ENCODE assay signal across 8 cellular contexts in the genomic region with DNA sequence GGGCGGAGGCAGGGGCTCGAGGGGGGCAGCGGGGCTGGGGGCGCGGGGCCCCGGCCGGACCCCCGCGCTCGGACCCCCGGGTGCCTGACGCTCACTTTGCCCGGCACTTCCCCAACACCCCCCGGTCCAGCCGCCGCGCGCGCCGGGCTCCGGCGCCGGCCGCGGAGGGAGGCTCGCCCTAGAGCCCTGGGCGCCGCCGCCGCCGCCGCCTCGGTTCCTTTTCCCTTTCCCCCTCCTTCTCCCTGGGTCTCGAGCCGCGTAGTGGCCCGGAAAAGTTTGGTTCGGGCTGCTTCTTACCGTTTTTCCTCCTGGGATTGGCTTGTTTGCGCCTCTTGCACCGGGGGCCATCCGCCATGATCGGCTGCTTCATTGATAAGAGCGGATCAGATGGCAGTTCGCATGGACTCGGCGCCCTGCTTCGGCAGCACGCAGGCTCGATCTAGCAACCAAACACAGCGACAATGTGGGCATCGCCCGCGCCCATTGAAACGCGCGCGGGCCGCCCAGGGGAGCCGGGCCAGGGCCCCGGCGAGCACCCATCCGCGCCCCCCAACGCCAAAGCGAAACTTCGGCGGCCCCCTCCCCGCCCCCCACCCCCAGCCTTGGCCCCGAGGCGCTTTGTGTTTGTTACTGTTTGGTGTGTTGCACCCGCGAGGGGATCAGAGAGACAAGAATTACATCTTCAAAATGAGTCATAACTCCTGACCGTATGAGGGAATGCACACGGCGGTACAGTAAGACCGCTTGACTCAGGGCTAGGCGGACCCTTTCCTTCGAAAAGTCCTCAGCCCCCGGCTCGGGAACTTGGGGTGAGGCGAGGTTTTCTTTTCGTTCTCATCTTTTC. TPM values are rescaled to one million over a fixed set of nuclear protein-coding genes. Genes with fewer than 3 reads are reported as not detected.
DNase-seq lines count a peak whose midpoint lies in the region; ATAC-seq and TF ChIP-seq lines count a peak whose summit lies in the region.

No MANE protein-coding gene starts in this region.

- DNase-seq in AG09319 (ENCODE audit: extremely low read depth, low read depth) (peak; percentile 86), NCI-H774 (lab: John Stamatoyannopoulos, UW) (peak; percentile 30), cardiac muscle cell (ENCODE audit: low read depth in 1 of 2, low spot score in 1 of 2) (peak; percentile 70 to 95), osteocyte (ENCODE audit: extremely low spot score, unreplicated experiment) (no peak)

- peak overlapping the region; percentile 90 for H3K27ac Mint-ChIP-seq in activated naive CD4-positive, alpha-beta T cell treated with anti-CD3 and anti-CD28 coated beads, Interleukin-2, amount 50 U/mL, for 24 hours
- H3K27ac Mint-ChIP-seq in osteocyte (ENCODE audit: unreplicated experiment): no peak overlapping the region

- H3K4me3 ChIP-seq in cardiac muscle cell (peak overlapping the region; percentile 99), parathyroid adenoma (ENCODE audit: low read depth, low read length) (peak overlapping the region; percentile 48)

- ATAC-seq in GM18520 (IDR thresholded peaks at IDR 0.05; ENCODE audit: unreplicated experiment): peak; percentile 37
- ATAC-seq in HG03025 (IDR thresholded peaks at IDR 0.05; ENCODE audit: low FRiP score, unreplicated experiment): peak; percentile 47

- H3K4me1 ChIP-seq in cardiac muscle cell (ENCODE audit: low read depth) (peaks cover 31% of the 10 kb centered on the region), parathyroid adenoma (no peaks in the 10 kb centered on the region)

- H3K27ac ChIP-seq in cardiac muscle cell (peak overlapping the region; percentile 86), parathyroid adenoma (peak overlapping the region; percentile 71)

- peak overlapping the region; percentile 66 for H3K4me2 ChIP-seq in parathyroid adenoma (ENCODE audit: low read length)

- H3K9me3 Mint-ChIP-seq in activated naive CD4-positive, alpha-beta T cell treated with anti-CD3 and anti-CD28 coated beads, Interleukin-2, amount 50 U/mL, for 24 hours: no peaks in the 10 kb centered on the region
- H3K9me3 Mint-ChIP-seq in osteocyte (ENCODE audit: unreplicated experiment): no peaks in the 10 kb centered on the region

- peak overlapping the region; percentile 62 for H2AFZ ChIP-seq in parathyroid adenoma

- no peak overlapping the region for H3K9ac ChIP-seq in parathyroid adenoma

- H3K9me3 ChIP-seq in cardiac muscle cell (ENCODE audit: low read depth): no peaks in the 10 kb centered on the region
- no peaks in the 10 kb centered on the region for H3K9me3 ChIP-seq in parathyroid adenoma (ENCODE audit: control insufficient read depth, low read length)

- no peaks in the 10 kb centered on the region for H3K79me2 ChIP-seq in parathyroid adenoma

- peaks cover 12% of the 10 kb centered on the region for H3K4me1 Mint-ChIP-seq in activated naive CD4-positive, alpha-beta T cell treated with anti-CD3 and anti-CD28 coated beads, Interleukin-2, amount 50 U/mL, for 24 hours
- H3K4me1 Mint-ChIP-seq in osteocyte (ENCODE audit: unreplicated experiment): peaks cover 47% of the 10 kb centered on the region

- H3K36me3 Mint-ChIP-seq in activated naive CD4-positive, alpha-beta T cell treated with anti-CD3 and anti-CD28 coated beads, Interleukin-2, amount 50 U/mL, for 24 hours: peaks cover 2% of the 10 kb centered on the region
- peaks cover 8% of the 10 kb centered on the region for H3K36me3 Mint-ChIP-seq in osteocyte (ENCODE audit: unreplicated experiment)

- TF ChIP-seq CTCF in AG09319 (IDR thresholded peaks at IDR 0.05; ENCODE audit: low read depth, low read length) (no peak), cardiac muscle cell (IDR thresholded peaks at IDR 0.05; ENCODE audit: low read depth, low read length) (no peak), parathyroid adenoma (IDR thresholded peaks at IDR 0.05) (no peak), osteocyte (IDR thresholded peaks at IDR 0.05) (no peak)

- no peaks in the 10 kb centered on the region for H3K36me3 ChIP-seq in cardiac muscle cell
- H3K36me3 ChIP-seq in parathyroid adenoma (ENCODE audit: control insufficient read depth, insufficient read depth, low read length): no peaks in the 10 kb centered on the region

- peaks cover 37% of the 10 kb centered on the region for H3K27me3 Mint-ChIP-seq in activated naive CD4-positive, alpha-beta T cell treated with anti-CD3 and anti-CD28 coated beads, Interleukin-2, amount 50 U/mL, for 24 hours
- no peaks in the 10 kb centered on the region for H3K27me3 Mint-ChIP-seq in osteocyte (ENCODE audit: unreplicated experiment)

- H3K4me3 Mint-ChIP-seq in activated naive CD4-positive, alpha-beta T cell treated with anti-CD3 and anti-CD28 coated beads, Interleukin-2, amount 50 U/mL, for 24 hours: no peak overlapping the region
- H3K4me3 Mint-ChIP-seq in osteocyte (ENCODE audit: unreplicated experiment): no peak overlapping the region

- H3K27me3 ChIP-seq in cardiac muscle cell: peaks cover 7% of the 10 kb centered on the region
- peaks cover 12% of the 10 kb centered on the region for H3K27me3 ChIP-seq in parathyroid adenoma (ENCODE audit: control insufficient read depth, insufficient read depth, low read length)

RNA-seq across cellular contexts. Expression of gene ZEB2, which starts 2.7 kb away (rescaled TPM):
- total RNA-seq in cardiac muscle cell (27.0 and 41.2 TPM in 2 replicates), osteocyte (126 and 139 TPM in 2 replicates)
- 16.8 and 17.9 TPM in 2 replicates for polyA plus RNA-seq in cardiac muscle cell
